Comparison of ENCODE assay signal across 9 cellular contexts in genomic region chr17:44323359-44324091, GRCh38. TPM values are rescaled to one million over a fixed set of nuclear protein-coding genes. Genes with fewer than 3 reads are reported as not detected.
DNase-seq lines count a peak whose midpoint lies in the region; ATAC-seq and TF ChIP-seq lines count a peak whose summit lies in the region.
"Had no signal": no experiment of that assay in that cellular context is flagged by ENCODE, and none has a peak within 500 bp of the region (broad histone marks: within the 10 kb centered on the region; RNA-seq: fewer than 3 reads in every experiment).

No MANE protein-coding gene starts in this region.

- H3K9me3 Mint-ChIP-seq in progenitor cell of endocrine pancreas (ENCODE audit: low read depth) = no peaks in the 10 kb centered on the region

- no peak for ATAC-seq in GM18505 (IDR thresholded peaks at IDR 0.05; ENCODE audit: unreplicated experiment)

- no peak overlapping the region for H3K27ac Mint-ChIP-seq in progenitor cell of endocrine pancreas

- H3K4me1 ChIP-seq in DOHH2 (ENCODE audit: control insufficient read depth, low read length) (peaks cover 40% of the 10 kb centered on the region), SJCRH30 (no peaks in the 10 kb centered on the region)

- H3K9me2 ChIP-seq in DOHH2 (replicated peaks; ENCODE audit: control insufficient read depth, low read length) = no peaks in the 10 kb centered on the region

- peak overlapping the region; percentile 80 for H3K4me3 Mint-ChIP-seq in progenitor cell of endocrine pancreas (ENCODE audit: low read depth)

- H3K79me2 ChIP-seq in DOHH2 (ENCODE audit: control insufficient read depth, low read length) = peaks cover 40% of the 10 kb centered on the region

- TF ChIP-seq POLR2A in GM18505 (IDR thresholded peaks at IDR 0.05; ENCODE audit: borderline replicate concordance, extremely low read depth, insufficient read depth, insufficient read length) = no peak

- peak overlapping the region; percentile 84 for H3K4me2 ChIP-seq in DOHH2 (ENCODE audit: low read length)

- H3K4me1 Mint-ChIP-seq in progenitor cell of endocrine pancreas (ENCODE audit: low read depth) = peaks cover 5% of the 10 kb centered on the region

- peaks cover 3% of the 10 kb centered on the region for H3K36me3 Mint-ChIP-seq in progenitor cell of endocrine pancreas (ENCODE audit: insufficient read depth)

- no peaks in the 10 kb centered on the region for H4K20me1 ChIP-seq in DOHH2 (ENCODE audit: control insufficient read depth, insufficient read depth, low read depth, low read length)

- TF ChIP-seq CTCF in DOHH2 (IDR thresholded peaks at IDR 0.05; ENCODE audit: low read depth, low read length, poor library complexity, severe bottlenecking) (no peak), fibroblast of mammary gland (conservative IDR thresholded peaks at IDR 0.05; ENCODE audit: control insufficient read depth, insufficient read depth, low read depth, low read length) (no peak), progenitor cell of endocrine pancreas (IDR thresholded peaks at IDR 0.05; ENCODE audit: unreplicated experiment) (no peak)

- peaks cover 11% of the 10 kb centered on the region for H3K27me3 Mint-ChIP-seq in progenitor cell of endocrine pancreas

- H3K27ac ChIP-seq in DOHH2 (ENCODE audit: low read depth, low read length) = no peak overlapping the region
- H3K27ac ChIP-seq in SJCRH30 = no peak overlapping the region

- H3K36me3 ChIP-seq in DOHH2 (ENCODE audit: control insufficient read depth, low read length) (peaks cover 44% of the 10 kb centered on the region), SJCRH30 (peaks cover 17% of the 10 kb centered on the region; the same call in 1 of the 2 replicates)

- no peaks in the 10 kb centered on the region for H3K9me3 ChIP-seq in DOHH2 (ENCODE audit: control insufficient read depth, insufficient read depth, low read length)
- no peaks in the 10 kb centered on the region for H3K9me3 ChIP-seq in SJCRH30 (replicated peaks)

- DNase-seq in SJCRH30 (no peak), fibroblast of mammary gland (ENCODE audit: low read depth) (no peak), progenitor cell of endocrine pancreas (ENCODE audit: low spot score, unreplicated experiment) (no peak), activated gamma-delta T cell (lab: John Stamatoyannopoulos, UW) (no peak), SIG-M5 treated with dmso at 0.1 percent for 504 hours (lab: John Stamatoyannopoulos, UW; ENCODE audit: unreplicated experiment) (no peak)
- DNase-seq in activated CD4-positive, alpha-beta T cell treated with anti-CD3 and anti-CD28 coated beads for 48 hours = no peak
- DNase-seq: stimulated activated CD4-positive, alpha-beta T cell treated with anti-CD3 and anti-CD28 coated beads, Interleukin-1b, Interleukin-23, amount 100 ng/mL, for 48 hours had no signal

- H3F3A ChIP-seq in DOHH2 (ENCODE audit: control insufficient read depth, insufficient read depth) = peaks cover 18% of the 10 kb centered on the region

- H3K27me3 ChIP-seq in DOHH2 (ENCODE audit: control insufficient read depth, low read length) = no peaks in the 10 kb centered on the region
- no peaks in the 10 kb centered on the region for H3K27me3 ChIP-seq in SJCRH30

- H3K4me3 ChIP-seq in DOHH2 (ENCODE audit: low read length) (peak overlapping the region; percentile 78), SJCRH30 (peak overlapping the region; percentile 89), fibroblast of mammary gland (ENCODE audit: control insufficient read depth, low read depth, low read length) (peak overlapping the region; percentile 68)

RNA-seq across cellular contexts. Expression of gene SLC25A39, which starts 1.1 kb away (rescaled TPM):
- total RNA-seq in SJCRH30 (2014; rRNA removed; shearing (Covaris generic)) = 86.9 and 87.2 TPM in 2 replicates
- 129 and 139 TPM in 2 replicates for total RNA-seq in progenitor cell of endocrine pancreas

RNA-seq across cellular contexts. Expression of gene RUNDC3A, which starts 15.1 kb away (rescaled TPM):
- 0.14 TPM in 1 of 2 replicates, not detected in the other for total RNA-seq in SJCRH30 (2014; rRNA removed; shearing (Covaris generic))
- total RNA-seq in progenitor cell of endocrine pancreas = 8.4 and 9.3 TPM in 2 replicates

RNA-seq across cellular contexts. Expression of gene GRN, which starts 21.6 kb away (rescaled TPM):
- 74.4 and 77.2 TPM in 2 replicates for total RNA-seq in SJCRH30 (2014; rRNA removed; shearing (Covaris generic))
- 97.9 and 99.7 TPM in 2 replicates for total RNA-seq in progenitor cell of endocrine pancreas

RNA-seq across cellular contexts. Expression of gene FAM171A2, which starts 40.1 kb away (rescaled TPM):
- total RNA-seq in SJCRH30 (2014; rRNA removed; shearing (Covaris generic)) = 11.8 and 13.7 TPM in 2 replicates
- 39.9 and 42.5 TPM in 2 replicates for total RNA-seq in progenitor cell of endocrine pancreas

RNA-seq across cellular contexts. Expression of gene SLC4A1, which starts 55.6 kb away (rescaled TPM):
- total RNA-seq in SJCRH30 (2014; rRNA removed; shearing (Covaris generic)) = 0.04 TPM in 1 of 2 replicates, not detected in the other
- not detected in 2 replicates for total RNA-seq in progenitor cell of endocrine pancreas
